1 cellular context compared by ENCODE assay signal in the genomic region with DNA sequence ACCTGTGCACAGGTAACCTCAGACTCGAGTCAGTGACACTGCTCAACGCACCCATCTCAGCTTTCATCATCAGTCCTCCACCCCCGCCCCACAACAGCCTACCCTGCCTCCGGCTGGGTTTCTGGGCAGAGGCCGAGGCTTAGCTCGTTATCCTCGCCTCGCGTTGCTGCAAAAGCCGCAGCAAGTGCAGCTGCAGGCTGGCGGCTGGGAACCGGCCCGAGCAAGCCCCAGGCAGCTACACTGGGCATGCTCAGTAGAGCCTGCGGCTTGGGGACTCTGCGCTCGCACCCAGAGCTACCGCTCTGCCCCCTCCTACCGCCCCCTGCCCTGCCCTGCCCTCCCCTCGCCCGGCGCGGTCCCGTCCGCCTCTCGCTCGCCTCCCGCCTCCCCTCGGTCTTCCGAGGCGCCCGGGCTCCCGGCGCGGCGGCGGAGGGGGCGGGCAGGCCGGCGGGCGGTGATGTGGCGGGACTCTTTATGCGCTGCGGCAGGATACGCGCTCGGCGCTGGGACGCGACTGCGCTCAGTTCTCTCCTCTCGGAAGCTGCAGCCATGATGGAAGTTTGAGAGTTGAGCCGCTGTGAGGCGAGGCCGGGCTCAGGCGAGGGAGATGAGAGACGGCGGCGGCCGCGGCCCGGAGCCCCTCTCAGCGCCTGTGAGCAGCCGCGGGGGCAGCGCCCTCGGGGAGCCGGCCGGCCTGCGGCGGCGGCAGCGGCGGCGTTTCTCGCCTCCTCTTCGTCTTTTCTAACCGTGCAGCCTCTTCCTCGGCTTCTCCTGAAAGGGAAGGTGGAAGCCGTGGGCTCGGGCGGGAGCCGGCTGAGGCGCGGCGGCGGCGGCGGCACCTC.
TF ChIP-seq lines count a peak whose summit lies in the region.

A gene with protein sequence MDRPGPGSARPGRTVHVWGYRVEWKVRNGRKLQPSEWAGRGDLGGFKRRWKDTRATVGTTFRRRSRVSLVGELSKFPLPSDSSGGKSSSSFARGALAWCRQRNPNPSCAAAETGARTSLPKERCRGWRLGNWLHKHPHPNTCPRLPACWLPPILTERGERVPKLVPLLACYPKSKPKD (minus strand): TSS at position 432 of the 842 bp plus-strand sequence. CDS start 1,046 bp downstream, outside the sequence.
A gene (plus strand): TSS at position 524 of the 842 bp plus-strand sequence. CDS start 845 bp downstream, outside the sequence.

TF ChIP-seq in HepG2, 621 proteins besides CTCF, POLR2A, EP300 and RAD21 (continued from another document and continues in another):
- TF ChIP-seq, protein P1, sequence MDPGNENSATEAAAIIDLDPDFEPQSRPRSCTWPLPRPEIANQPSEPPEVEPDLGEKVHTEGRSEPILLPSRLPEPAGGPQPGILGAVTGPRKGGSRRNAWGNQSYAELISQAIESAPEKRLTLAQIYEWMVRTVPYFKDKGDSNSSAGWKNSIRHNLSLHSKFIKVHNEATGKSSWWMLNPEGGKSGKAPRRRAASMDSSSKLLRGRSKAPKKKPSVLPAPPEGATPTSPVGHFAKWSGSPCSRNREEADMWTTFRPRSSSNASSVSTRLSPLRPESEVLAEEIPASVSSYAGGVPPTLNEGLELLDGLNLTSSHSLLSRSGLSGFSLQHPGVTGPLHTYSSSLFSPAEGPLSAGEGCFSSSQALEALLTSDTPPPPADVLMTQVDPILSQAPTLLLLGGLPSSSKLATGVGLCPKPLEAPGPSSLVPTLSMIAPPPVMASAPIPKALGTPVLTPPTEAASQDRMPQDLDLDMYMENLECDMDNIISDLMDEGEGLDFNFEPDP (CRISPR knock-in tag; conservative IDR thresholded peaks at IDR 0.05), result no peak
- TF ChIP-seq SRSF1 (optimal IDR thresholded peaks at IDR 0.05; ENCODE audit: low read depth, low read length) (no peak), ZNF431 (CRISPR knock-in tag; IDR thresholded peaks at IDR 0.05; ENCODE audit: borderline replicate concordance, low read depth) (peak; percentile 89), TBX2 (CRISPR knock-in tag; IDR thresholded peaks at IDR 0.05; ENCODE audit: borderline replicate concordance) (peak; percentile 39; the same call in 1 of the 2 replicates), ZNF780A (CRISPR knock-in tag; IDR thresholded peaks at IDR 0.05) (peak; percentile 55; the same call in 1 of the 2 replicates), ZNF44 (CRISPR knock-in tag; IDR thresholded peaks at IDR 0.05) (no peak), ZNF616 (CRISPR knock-in tag; IDR thresholded peaks at IDR 0.05; ENCODE audit: low read depth) (peak; percentile 78; the same call in 1 of the 2 replicates), SMC3 (IDR thresholded peaks at IDR 0.05; ENCODE audit: low read length) (no peak), ELF3 (CRISPR knock-in tag; IDR thresholded peaks at IDR 0.05) (peak; percentile 76), KLF13 (CRISPR knock-in tag; IDR thresholded peaks at IDR 0.05) (no peak), HDAC6 (IDR thresholded peaks at IDR 0.05; ENCODE audit: low read depth, low read length) (no peak), ZNF138 (CRISPR knock-in tag; IDR thresholded peaks at IDR 0.05; ENCODE audit: low read depth) (peak; percentile 83), ZNF24 (IDR thresholded peaks at IDR 0.05) (0 out of 2 replicates have a peak, but pooled peaks have one; percentile 55), ZNF33B (CRISPR knock-in tag; IDR thresholded peaks at IDR 0.05) (0 out of 2 replicates have a peak, but pooled peaks have one; percentile 75), ZNF558 (CRISPR knock-in tag; IDR thresholded peaks at IDR 0.05; ENCODE audit: borderline replicate concordance) (peak; percentile 75; the same call in 1 of the 2 replicates), PPARG (CRISPR knock-in tag; conservative IDR thresholded peaks at IDR 0.05) (peak; percentile 54), ZNF746 (CRISPR knock-in tag; IDR thresholded peaks at IDR 0.05) (peak; percentile 94), JARID2 (CRISPR knock-in tag; IDR thresholded peaks at IDR 0.05; ENCODE audit: insufficient replicate concordance) (no peak), FOXK2 (IDR thresholded peaks at IDR 0.05) (no peak), ZNF180 (CRISPR knock-in tag; IDR thresholded peaks at IDR 0.05; ENCODE audit: borderline replicate concordance, low read depth) (no peak), ETV5 (CRISPR knock-in tag; IDR thresholded peaks at IDR 0.05; ENCODE audit: borderline replicate concordance) (peak; percentile 55; the same call in 1 of the 2 replicates), KMT2A (CRISPR knock-in tag; IDR thresholded peaks at IDR 0.05) (peak; percentile 90; the same call in 1 of the 2 replicates), ZNF343 (CRISPR knock-in tag; IDR thresholded peaks at IDR 0.05) (0 out of 2 replicates have a peak, but pooled peaks have one; percentile 57), TARDBP (CRISPR knock-in tag; IDR thresholded peaks at IDR 0.05) (peak; percentile 93), ZMAT3 (CRISPR knock-in tag; conservative IDR thresholded peaks at IDR 0.05) (peak; percentile 74; the same call in 1 of the 2 replicates), FOXK1 (CRISPR knock-in tag; IDR thresholded peaks at IDR 0.05; ENCODE audit: borderline replicate concordance, low read depth) (peak; percentile 50; the same call in 1 of the 2 replicates), MTF2 (CRISPR knock-in tag; IDR thresholded peaks at IDR 0.05; ENCODE audit: borderline replicate concordance) (no peak)
- TF ChIP-seq, protein P2, sequence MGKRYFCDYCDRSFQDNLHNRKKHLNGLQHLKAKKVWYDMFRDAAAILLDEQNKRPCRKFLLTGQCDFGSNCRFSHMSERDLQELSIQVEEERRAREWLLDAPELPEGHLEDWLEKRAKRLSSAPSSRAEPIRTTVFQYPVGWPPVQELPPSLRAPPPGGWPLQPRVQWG (CRISPR knock-in tag; IDR thresholded peaks at IDR 0.05; ENCODE audit: borderline replicate concordance, low read depth), result no peak
- TF ChIP-seq, protein P3, sequence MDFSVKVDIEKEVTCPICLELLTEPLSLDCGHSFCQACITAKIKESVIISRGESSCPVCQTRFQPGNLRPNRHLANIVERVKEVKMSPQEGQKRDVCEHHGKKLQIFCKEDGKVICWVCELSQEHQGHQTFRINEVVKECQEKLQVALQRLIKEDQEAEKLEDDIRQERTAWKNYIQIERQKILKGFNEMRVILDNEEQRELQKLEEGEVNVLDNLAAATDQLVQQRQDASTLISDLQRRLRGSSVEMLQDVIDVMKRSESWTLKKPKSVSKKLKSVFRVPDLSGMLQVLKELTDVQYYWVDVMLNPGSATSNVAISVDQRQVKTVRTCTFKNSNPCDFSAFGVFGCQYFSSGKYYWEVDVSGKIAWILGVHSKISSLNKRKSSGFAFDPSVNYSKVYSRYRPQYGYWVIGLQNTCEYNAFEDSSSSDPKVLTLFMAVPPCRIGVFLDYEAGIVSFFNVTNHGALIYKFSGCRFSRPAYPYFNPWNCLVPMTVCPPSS (IDR thresholded peaks at IDR 0.05), result no peak
- TF ChIP-seq, protein P4, sequence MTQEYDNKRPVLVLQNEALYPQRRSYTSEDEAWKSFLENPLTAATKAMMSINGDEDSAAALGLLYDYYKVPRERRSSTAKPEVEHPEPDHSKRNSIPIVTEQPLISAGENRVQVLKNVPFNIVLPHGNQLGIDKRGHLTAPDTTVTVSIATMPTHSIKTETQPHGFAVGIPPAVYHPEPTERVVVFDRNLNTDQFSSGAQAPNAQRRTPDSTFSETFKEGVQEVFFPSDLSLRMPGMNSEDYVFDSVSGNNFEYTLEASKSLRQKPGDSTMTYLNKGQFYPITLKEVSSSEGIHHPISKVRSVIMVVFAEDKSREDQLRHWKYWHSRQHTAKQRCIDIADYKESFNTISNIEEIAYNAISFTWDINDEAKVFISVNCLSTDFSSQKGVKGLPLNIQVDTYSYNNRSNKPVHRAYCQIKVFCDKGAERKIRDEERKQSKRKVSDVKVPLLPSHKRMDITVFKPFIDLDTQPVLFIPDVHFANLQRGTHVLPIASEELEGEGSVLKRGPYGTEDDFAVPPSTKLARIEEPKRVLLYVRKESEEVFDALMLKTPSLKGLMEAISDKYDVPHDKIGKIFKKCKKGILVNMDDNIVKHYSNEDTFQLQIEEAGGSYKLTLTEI (CRISPR knock-in tag; conservative IDR thresholded peaks at IDR 0.05), result no peak
- TF ChIP-seq, protein P5, sequence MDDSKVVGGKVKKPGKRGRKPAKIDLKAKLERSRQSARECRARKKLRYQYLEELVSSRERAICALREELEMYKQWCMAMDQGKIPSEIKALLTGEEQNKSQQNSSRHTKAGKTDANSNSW (CRISPR knock-in tag; IDR thresholded peaks at IDR 0.05; ENCODE audit: borderline replicate concordance), result no peak
- TF ChIP-seq, protein P6, sequence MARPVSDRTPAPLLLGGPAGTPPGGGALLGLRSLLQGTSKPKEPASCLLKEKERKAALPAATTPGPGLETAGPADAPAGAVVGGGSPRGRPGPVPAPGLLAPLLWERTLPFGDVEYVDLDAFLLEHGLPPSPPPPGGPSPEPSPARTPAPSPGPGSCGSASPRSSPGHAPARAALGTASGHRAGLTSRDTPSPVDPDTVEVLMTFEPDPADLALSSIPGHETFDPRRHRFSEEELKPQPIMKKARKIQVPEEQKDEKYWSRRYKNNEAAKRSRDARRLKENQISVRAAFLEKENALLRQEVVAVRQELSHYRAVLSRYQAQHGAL (CRISPR knock-in tag; IDR thresholded peaks at IDR 0.05; ENCODE audit: not compliant biosample characterization), result no peak
- TF ChIP-seq, protein P7, sequence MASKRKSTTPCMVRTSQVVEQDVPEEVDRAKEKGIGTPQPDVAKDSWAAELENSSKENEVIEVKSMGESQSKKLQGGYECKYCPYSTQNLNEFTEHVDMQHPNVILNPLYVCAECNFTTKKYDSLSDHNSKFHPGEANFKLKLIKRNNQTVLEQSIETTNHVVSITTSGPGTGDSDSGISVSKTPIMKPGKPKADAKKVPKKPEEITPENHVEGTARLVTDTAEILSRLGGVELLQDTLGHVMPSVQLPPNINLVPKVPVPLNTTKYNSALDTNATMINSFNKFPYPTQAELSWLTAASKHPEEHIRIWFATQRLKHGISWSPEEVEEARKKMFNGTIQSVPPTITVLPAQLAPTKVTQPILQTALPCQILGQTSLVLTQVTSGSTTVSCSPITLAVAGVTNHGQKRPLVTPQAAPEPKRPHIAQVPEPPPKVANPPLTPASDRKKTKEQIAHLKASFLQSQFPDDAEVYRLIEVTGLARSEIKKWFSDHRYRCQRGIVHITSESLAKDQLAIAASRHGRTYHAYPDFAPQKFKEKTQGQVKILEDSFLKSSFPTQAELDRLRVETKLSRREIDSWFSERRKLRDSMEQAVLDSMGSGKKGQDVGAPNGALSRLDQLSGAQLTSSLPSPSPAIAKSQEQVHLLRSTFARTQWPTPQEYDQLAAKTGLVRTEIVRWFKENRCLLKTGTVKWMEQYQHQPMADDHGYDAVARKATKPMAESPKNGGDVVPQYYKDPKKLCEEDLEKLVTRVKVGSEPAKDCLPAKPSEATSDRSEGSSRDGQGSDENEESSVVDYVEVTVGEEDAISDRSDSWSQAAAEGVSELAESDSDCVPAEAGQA (IDR thresholded peaks at IDR 0.05; ENCODE audit: low read depth), result peak; percentile 77; the same call in 1 of the 2 replicates
- TF ChIP-seq, protein P7 (CRISPR knock-in tag; IDR thresholded peaks at IDR 0.05; ENCODE audit: borderline replicate concordance), result peak; percentile 41; the same call in 1 of the 2 replicates
- TF ChIP-seq, protein P8, sequence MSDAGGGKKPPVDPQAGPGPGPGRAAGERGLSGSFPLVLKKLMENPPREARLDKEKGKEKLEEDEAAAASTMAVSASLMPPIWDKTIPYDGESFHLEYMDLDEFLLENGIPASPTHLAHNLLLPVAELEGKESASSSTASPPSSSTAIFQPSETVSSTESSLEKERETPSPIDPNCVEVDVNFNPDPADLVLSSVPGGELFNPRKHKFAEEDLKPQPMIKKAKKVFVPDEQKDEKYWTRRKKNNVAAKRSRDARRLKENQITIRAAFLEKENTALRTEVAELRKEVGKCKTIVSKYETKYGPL (CRISPR knock-in tag; IDR thresholded peaks at IDR 0.05), result no peak
- TF ChIP-seq, protein P9, sequence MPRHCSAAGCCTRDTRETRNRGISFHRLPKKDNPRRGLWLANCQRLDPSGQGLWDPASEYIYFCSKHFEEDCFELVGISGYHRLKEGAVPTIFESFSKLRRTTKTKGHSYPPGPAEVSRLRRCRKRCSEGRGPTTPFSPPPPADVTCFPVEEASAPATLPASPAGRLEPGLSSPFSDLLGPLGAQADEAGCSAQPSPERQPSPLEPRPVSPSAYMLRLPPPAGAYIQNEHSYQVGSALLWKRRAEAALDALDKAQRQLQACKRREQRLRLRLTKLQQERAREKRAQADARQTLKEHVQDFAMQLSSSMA (CRISPR knock-in tag; IDR thresholded peaks at IDR 0.05), result 0 out of 2 replicates have a peak, but pooled peaks have one; percentile 46
